8 cellular contexts compared by ENCODE assay signal in genomic region chr13:24228852-24229458, GRCh38.
DNase-seq lines count a peak whose midpoint lies in the region; ATAC-seq, FAIRE-seq and TF ChIP-seq lines count a peak whose summit lies in the region.

No MANE protein-coding gene starts in this region.

- H3K4me1 Mint-ChIP-seq in central memory CD8-positive, alpha-beta T cell: peaks cover 69% of the 10 kb centered on the region

- in situ Hi-C loops in KBM-7 (cut with MboI; ENCODE audit: low pct_unique_long_range_greater_than_20kb, low sequenced_read_pairs) (no loop called here), HepG2 (cut with HindIII; ENCODE audit: extremely low pct_ligation_motif_present, low pct_unique_long_range_greater_than_20kb) (loop anchor here (10.0 kb wide), 1 partner anchor 174 kb away; no protein-coding TSS in a partner anchor)

- CTCF ChIA-PET in HepG2 (lab: Yijun Ruan, JAX; ENCODE audit: low intra/inter-chr PET ratio, low total read pairs): interaction anchor here (1.3 to 2.5 kb wide), 3 partner anchors 9 to 208 kb away, joined by 6 to 25 read pairs (median 10); no protein-coding TSS in a partner anchor

- no peaks in the 10 kb centered on the region for H3K9me3 Mint-ChIP-seq in central memory CD8-positive, alpha-beta T cell

- H3K27ac ChIP-seq in HepG2 (ENCODE audit: extremely low read length, insufficient read depth, low read length): no peak overlapping the region
- no peak overlapping the region for H3K27ac ChIP-seq in upper lobe of right lung

- H3K4me3 ChIP-seq in HepG2 (replicated peaks in 1 of 3; ENCODE audit: insufficient read depth in 1 of 3, low read depth in 2 of 3, low read length in 3 of 3) (no peak overlapping the region), upper lobe of right lung (no peak overlapping the region)

- 57% methylated on average over 4 of the region's 4 CpGs for WGBS in HepG2 (ENCODE audit: low lambda C conversion rate)

- no TSS peak for BruUV-seq in HepG2 (replicated peaks; lab: Mats Ljungman, UMichigan)

- intact Hi-C loops in HepG2 (cut with micrococcal nuclease; ENCODE audit: unreplicated experiment): loop anchor here (1.0 to 2.0 kb wide), 2 partner anchors 176 to 209 kb away; no protein-coding TSS in a partner anchor
- intact Hi-C loops in upper lobe of right lung (cut with DNase I): loop anchor here (10.0 kb wide), 1 partner anchor 304 kb away; no protein-coding TSS in a partner anchor

- H3K27ac Mint-ChIP-seq in central memory CD8-positive, alpha-beta T cell (ENCODE audit: low read depth): peak overlapping the region; percentile 76

- peak; percentile 37 to 60 for DNase-seq in NCI-H2081 (lab: John Stamatoyannopoulos, UW)
- no peak for DNase-seq in NCI-H2081 treated with DMSO at 0.1 percent for 48 hours (lab: John Stamatoyannopoulos, UW)
- peak; percentile 40 for DNase-seq in KBM-7
- DNase-seq in SHP77 treated with DMSO at 0.1 percent for 48 hours (lab: John Stamatoyannopoulos, UW): peak; percentile 12
- no peak for DNase-seq in central memory CD8-positive, alpha-beta T cell (ENCODE audit: low spot score in 2 of 2)
- DNase-seq in HepG2 (ENCODE audit: low spot score): peak; percentile 65
- no peak for DNase-seq in upper lobe of right lung
- no peak for DNase-seq in putamen (ENCODE audit: low spot score)

- peak; percentile 62 for TF ChIP-seq RAD21 in HepG2 (CRISPR knock-in tag; IDR thresholded peaks at IDR 0.05)

- no peak overlapping the region for H2AFZ ChIP-seq in HepG2 (ENCODE audit: low read length)

- H3K4me1 ChIP-seq in HepG2 (ENCODE audit: insufficient read depth, low read length) (peaks cover 11% of the 10 kb centered on the region), upper lobe of right lung (no peaks in the 10 kb centered on the region)

- TF ChIP-seq EP300 in HepG2 (IDR thresholded peaks at IDR 0.05; ENCODE audit: low read depth in 2 of 2, low read length in 2 of 2): no peak
- TF ChIP-seq EP300 in HepG2 (CRISPR knock-in tag; IDR thresholded peaks at IDR 0.05; ENCODE audit: borderline replicate concordance): no peak

- H3K27me3 Mint-ChIP-seq in central memory CD8-positive, alpha-beta T cell: no peaks in the 10 kb centered on the region

- peaks cover 5% of the 10 kb centered on the region; the same call in 1 of the 2 replicates for H4K20me1 ChIP-seq in HepG2 (ENCODE audit: insufficient read depth, low read length)

- FAIRE-seq in HepG2 (lab: Jason Lieb, UNC): peak; percentile 80

- no peak for TF ChIP-seq POLR2A in HepG2 (IDR thresholded peaks at IDR 0.05; ENCODE audit: insufficient read depth in 1 of 2, low read depth in 2 of 2, low read length in 2 of 2)

- no peak overlapping the region for H3K4me3 Mint-ChIP-seq in central memory CD8-positive, alpha-beta T cell

- no peak overlapping the region for H3K9ac ChIP-seq in HepG2 (ENCODE audit: insufficient read depth, low read depth, low read length)

- no peaks in the 10 kb centered on the region for H3K79me2 ChIP-seq in HepG2 (ENCODE audit: insufficient read depth, low read length)

- H3K9me3 ChIP-seq in HepG2 (ENCODE audit: low read length): no peaks in the 10 kb centered on the region
- no peaks in the 10 kb centered on the region for H3K9me3 ChIP-seq in upper lobe of right lung

- peak; percentile 80 for TF ChIP-seq CTCF in HepG2 (CRISPR knock-in tag; IDR thresholded peaks at IDR 0.05)
- peak; percentile 93 for TF ChIP-seq CTCF in upper lobe of right lung (IDR thresholded peaks at IDR 0.05)

- no peak overlapping the region for H3K4me2 ChIP-seq in HepG2 (ENCODE audit: low read depth, low read length)

- POLR2A ChIA-PET in HepG2 (lab: Yijun Ruan, JAX): no interaction called here

- peaks cover 5% of the 10 kb centered on the region for H3K36me3 Mint-ChIP-seq in central memory CD8-positive, alpha-beta T cell (ENCODE audit: insufficient read depth)

- ATAC-seq in central memory CD8-positive, alpha-beta T cell (replicated peaks; ENCODE audit: extremely low read depth, poor library complexity, severe bottlenecking): no peak
- ATAC-seq in HepG2 (peak; percentile 69), upper lobe of right lung (peak; percentile 79)

- H3K27me3 ChIP-seq in HepG2 (ENCODE audit: control insufficient read depth in 1 of 2, insufficient read depth in 2 of 2, low read length in 2 of 2) (no peaks in the 10 kb centered on the region), upper lobe of right lung (no peaks in the 10 kb centered on the region)

- H3K36me3 ChIP-seq in HepG2 (replicated peaks in 1 of 2; ENCODE audit: control insufficient read depth in 1 of 2, insufficient read depth in 2 of 2, low read length in 2 of 2) (peaks cover 7 to 10% of the 10 kb centered on the region in 2 experiments; a peak in 3 of 5 replicates), upper lobe of right lung (no peaks in the 10 kb centered on the region)

TF ChIP-seq in HepG2, 621 proteins besides CTCF, POLR2A, EP300 and RAD21 (continues in another document):
- TF ChIP-seq ZNF670 (CRISPR knock-in tag; IDR thresholded peaks at IDR 0.05; ENCODE audit: borderline replicate concordance): no peak
- no peak for TF ChIP-seq PHB2 (IDR thresholded peaks at IDR 0.05; ENCODE audit: partially characterized antibody)
- no peak for TF ChIP-seq DPF2 (CRISPR knock-in tag; IDR thresholded peaks at IDR 0.05; ENCODE audit: borderline replicate concordance, low read depth)
- TF ChIP-seq, protein P1, sequence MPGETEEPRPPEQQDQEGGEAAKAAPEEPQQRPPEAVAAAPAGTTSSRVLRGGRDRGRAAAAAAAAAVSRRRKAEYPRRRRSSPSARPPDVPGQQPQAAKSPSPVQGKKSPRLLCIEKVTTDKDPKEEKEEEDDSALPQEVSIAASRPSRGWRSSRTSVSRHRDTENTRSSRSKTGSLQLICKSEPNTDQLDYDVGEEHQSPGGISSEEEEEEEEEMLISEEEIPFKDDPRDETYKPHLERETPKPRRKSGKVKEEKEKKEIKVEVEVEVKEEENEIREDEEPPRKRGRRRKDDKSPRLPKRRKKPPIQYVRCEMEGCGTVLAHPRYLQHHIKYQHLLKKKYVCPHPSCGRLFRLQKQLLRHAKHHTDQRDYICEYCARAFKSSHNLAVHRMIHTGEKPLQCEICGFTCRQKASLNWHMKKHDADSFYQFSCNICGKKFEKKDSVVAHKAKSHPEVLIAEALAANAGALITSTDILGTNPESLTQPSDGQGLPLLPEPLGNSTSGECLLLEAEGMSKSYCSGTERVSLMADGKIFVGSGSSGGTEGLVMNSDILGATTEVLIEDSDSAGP (CRISPR knock-in tag; IDR thresholded peaks at IDR 0.05; ENCODE audit: borderline replicate concordance): peak; percentile 38; the same call in 1 of the 2 replicates
- TF ChIP-seq SMC3 (IDR thresholded peaks at IDR 0.05; ENCODE audit: low read length): peak; percentile 71
- TF ChIP-seq ZNF382 (CRISPR knock-in tag; IDR thresholded peaks at IDR 0.05; ENCODE audit: borderline replicate concordance): no peak
- TF ChIP-seq, protein P2, sequence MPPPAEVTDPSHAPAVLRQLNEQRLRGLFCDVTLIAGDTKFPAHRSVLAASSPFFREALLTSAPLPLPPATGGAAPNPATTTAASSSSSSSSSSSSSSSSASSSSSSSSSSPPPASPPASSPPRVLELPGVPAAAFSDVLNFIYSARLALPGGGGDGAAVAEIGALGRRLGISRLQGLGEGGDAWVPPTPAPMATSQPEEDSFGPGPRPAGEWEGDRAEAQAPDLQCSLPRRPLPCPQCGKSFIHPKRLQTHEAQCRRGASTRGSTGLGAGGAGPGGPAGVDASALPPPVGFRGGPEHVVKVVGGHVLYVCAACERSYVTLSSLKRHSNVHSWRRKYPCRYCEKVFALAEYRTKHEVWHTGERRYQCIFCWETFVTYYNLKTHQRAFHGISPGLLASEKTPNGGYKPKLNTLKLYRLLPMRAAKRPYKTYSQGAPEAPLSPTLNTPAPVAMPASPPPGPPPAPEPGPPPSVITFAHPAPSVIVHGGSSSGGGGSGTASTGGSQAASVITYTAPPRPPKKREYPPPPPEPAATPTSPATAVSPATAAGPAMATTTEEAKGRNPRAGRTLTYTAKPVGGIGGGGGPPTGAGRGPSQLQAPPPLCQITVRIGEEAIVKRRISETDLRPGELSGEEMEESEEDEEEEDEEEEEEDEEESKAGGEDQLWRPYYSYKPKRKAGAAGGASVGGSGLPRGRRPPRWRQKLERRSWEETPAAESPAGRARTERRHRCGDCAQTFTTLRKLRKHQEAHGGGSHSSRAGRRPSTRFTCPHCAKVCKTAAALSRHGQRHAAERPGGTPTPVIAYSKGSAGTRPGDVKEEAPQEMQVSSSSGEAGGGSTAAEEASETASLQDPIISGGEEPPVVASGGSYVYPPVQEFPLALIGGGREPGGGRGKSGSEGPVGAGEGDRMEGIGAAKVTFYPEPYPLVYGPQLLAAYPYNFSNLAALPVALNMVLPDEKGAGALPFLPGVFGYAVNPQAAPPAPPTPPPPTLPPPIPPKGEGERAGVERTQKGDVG (CRISPR knock-in tag; IDR thresholded peaks at IDR 0.05; ENCODE audit: borderline replicate concordance): no peak
- no peak for TF ChIP-seq ZNF746 (CRISPR knock-in tag; IDR thresholded peaks at IDR 0.05)
- no peak for TF ChIP-seq ZNF326 (CRISPR knock-in tag; IDR thresholded peaks at IDR 0.05; ENCODE audit: borderline replicate concordance)
- TF ChIP-seq, protein P3, sequence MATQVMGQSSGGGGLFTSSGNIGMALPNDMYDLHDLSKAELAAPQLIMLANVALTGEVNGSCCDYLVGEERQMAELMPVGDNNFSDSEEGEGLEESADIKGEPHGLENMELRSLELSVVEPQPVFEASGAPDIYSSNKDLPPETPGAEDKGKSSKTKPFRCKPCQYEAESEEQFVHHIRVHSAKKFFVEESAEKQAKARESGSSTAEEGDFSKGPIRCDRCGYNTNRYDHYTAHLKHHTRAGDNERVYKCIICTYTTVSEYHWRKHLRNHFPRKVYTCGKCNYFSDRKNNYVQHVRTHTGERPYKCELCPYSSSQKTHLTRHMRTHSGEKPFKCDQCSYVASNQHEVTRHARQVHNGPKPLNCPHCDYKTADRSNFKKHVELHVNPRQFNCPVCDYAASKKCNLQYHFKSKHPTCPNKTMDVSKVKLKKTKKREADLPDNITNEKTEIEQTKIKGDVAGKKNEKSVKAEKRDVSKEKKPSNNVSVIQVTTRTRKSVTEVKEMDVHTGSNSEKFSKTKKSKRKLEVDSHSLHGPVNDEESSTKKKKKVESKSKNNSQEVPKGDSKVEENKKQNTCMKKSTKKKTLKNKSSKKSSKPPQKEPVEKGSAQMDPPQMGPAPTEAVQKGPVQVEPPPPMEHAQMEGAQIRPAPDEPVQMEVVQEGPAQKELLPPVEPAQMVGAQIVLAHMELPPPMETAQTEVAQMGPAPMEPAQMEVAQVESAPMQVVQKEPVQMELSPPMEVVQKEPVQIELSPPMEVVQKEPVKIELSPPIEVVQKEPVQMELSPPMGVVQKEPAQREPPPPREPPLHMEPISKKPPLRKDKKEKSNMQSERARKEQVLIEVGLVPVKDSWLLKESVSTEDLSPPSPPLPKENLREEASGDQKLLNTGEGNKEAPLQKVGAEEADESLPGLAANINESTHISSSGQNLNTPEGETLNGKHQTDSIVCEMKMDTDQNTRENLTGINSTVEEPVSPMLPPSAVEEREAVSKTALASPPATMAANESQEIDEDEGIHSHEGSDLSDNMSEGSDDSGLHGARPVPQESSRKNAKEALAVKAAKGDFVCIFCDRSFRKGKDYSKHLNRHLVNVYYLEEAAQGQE (IDR thresholded peaks at IDR 0.05; ENCODE audit: borderline replicate concordance in 1 of 2, low read depth in 1 of 2, low read length in 2 of 2): no peak
- TF ChIP-seq HIVEP1 (CRISPR knock-in tag; IDR thresholded peaks at IDR 0.05): no peak

Comparison
In these comparisons a context has a peak if more than half of its experiments do, and no peak if none do; other contexts are left out.
1. DNase-seq: peak in NCI-H2081 (2 of 2), KBM-7 (single experiment), SHP77 treated with DMSO at 0.1 percent for 48 hours (single experiment) and HepG2 (single experiment); none in NCI-H2081 treated with DMSO at 0.1 percent for 48 hours (single experiment), central memory CD8-positive, alpha-beta T cell (0 of 2), upper lobe of right lung (single experiment) and putamen (single experiment).